8 cellular contexts compared by ENCODE assay signal in genomic region chr5:53109041-53109435, GRCh38. TPM values are rescaled to one million over a fixed set of nuclear protein-coding genes. Genes with fewer than 3 reads are reported as not detected.
DNase-seq lines count a peak whose midpoint lies in the region; ATAC-seq and FAIRE-seq lines count a peak whose summit lies in the region.

No MANE protein-coding gene starts in this region.

- H3K27me3 Mint-ChIP-seq in activated naive CD8-positive, alpha-beta T cell treated with anti-CD3 and anti-CD28 coated beads for 36 hours: no peaks in the 10 kb centered on the region

- peaks cover 18% of the 10 kb centered on the region for H3K36me3 Mint-ChIP-seq in activated naive CD8-positive, alpha-beta T cell treated with anti-CD3 and anti-CD28 coated beads for 36 hours

- H3K27me3 ChIP-seq in iPS-18a (ENCODE audit: control insufficient read depth, insufficient read depth, low read length) (peaks cover 9% of the 10 kb centered on the region), small intestine (ENCODE audit: control insufficient read depth in 2 of 2, insufficient read depth in 2 of 2, low read length in 2 of 2) (no peaks in the 10 kb centered on the region)

- peak overlapping the region; percentile 87 for H3K27ac Mint-ChIP-seq in activated naive CD8-positive, alpha-beta T cell treated with anti-CD3 and anti-CD28 coated beads for 36 hours

- H3K4me3 ChIP-seq in GM08714 (ENCODE audit: low read length) (peak overlapping the region; percentile 88), iPS-18a (ENCODE audit: low read length) (peak overlapping the region; percentile 89), small intestine (ENCODE audit: low read depth in 1 of 2, low read length in 2 of 2) (peak overlapping the region; percentile 76 to 80)
- peak overlapping the region; percentile 90 for H3K4me3 ChIP-seq in Jurkat, Clone E6-1 (ENCODE audit: low read length)

- peaks cover 12% of the 10 kb centered on the region for H3K4me1 ChIP-seq in iPS-18a (ENCODE audit: control insufficient read depth, low read depth, low read length)
- peaks cover 0 to 2% of the 10 kb centered on the region in 2 donors for H3K4me1 ChIP-seq in small intestine (ENCODE audit: control insufficient read depth in 2 of 2, insufficient read depth in 1 of 2, low read depth in 1 of 2, low read length in 1 of 2)

- H3K9me3 Mint-ChIP-seq in activated naive CD8-positive, alpha-beta T cell treated with anti-CD3 and anti-CD28 coated beads for 36 hours: no peaks in the 10 kb centered on the region

- peaks cover 35% of the 10 kb centered on the region for H3K4me1 Mint-ChIP-seq in activated naive CD8-positive, alpha-beta T cell treated with anti-CD3 and anti-CD28 coated beads for 36 hours

- no peaks in the 10 kb centered on the region for H3K36me3 ChIP-seq in iPS-18a (ENCODE audit: control insufficient read depth, low read depth, low read length)
- peaks cover 0 to 1% of the 10 kb centered on the region in 2 donors for H3K36me3 ChIP-seq in small intestine (ENCODE audit: control insufficient read depth in 2 of 2, insufficient read depth in 2 of 2, low read length in 2 of 2)

- H3K9me3 ChIP-seq in iPS-18a (ENCODE audit: control insufficient read depth, low read depth, low read length) (no peaks in the 10 kb centered on the region), small intestine (ENCODE audit: control insufficient read depth, low read depth) (no peaks in the 10 kb centered on the region)

- ATAC-seq in GM21529 (IDR thresholded peaks at IDR 0.05; ENCODE audit: unreplicated experiment): peak; percentile 16

- H3K4me3 Mint-ChIP-seq in activated naive CD8-positive, alpha-beta T cell treated with anti-CD3 and anti-CD28 coated beads for 36 hours: peak overlapping the region; percentile 89

- DNase-seq in Jurkat, Clone E6-1 (ENCODE audit: low read depth, low spot score): no peak
- DNase-seq in activated naive CD8-positive, alpha-beta T cell treated with anti-CD3 and anti-CD28 coated beads for 36 hours: no peak
- peak; percentile 37 for DNase-seq in small intestine
- no peak for DNase-seq in activated CD4-positive, CD25-positive, alpha-beta regulatory T cell (lab: John Stamatoyannopoulos, UW)
- DNase-seq in stimulated activated naive CD4-positive, alpha-beta T cell (lab: John Stamatoyannopoulos, UW): no peak

- no peak for FAIRE-seq in small intestine (lab: Jason Lieb, UNC)

- H3K27ac ChIP-seq in iPS-18a (ENCODE audit: low read length) (no peak overlapping the region), small intestine (ENCODE audit: low read depth in 1 of 2, low read length in 1 of 2) (peak overlapping the region; percentile 66 to 85)

- peak overlapping the region; percentile 54 for H3K9ac ChIP-seq in iPS-18a (ENCODE audit: low read length)

- 1 to 2% (median 1%) methylated on average over 10 of the region's 10 CpGs for WGBS in small intestine, 3 donors

RNA-seq across cellular contexts. Expression of gene MOCS2, which starts 0.5 kb away (rescaled TPM):
- polyA plus RNA-seq in Jurkat, Clone E6-1 (2012; ENCODE audit: insufficient read depth, insufficient read length): 72.4 TPM
- 10 to 100 TPM; 27.0 to 32.0 TPM for total RNA-seq in activated naive CD8-positive, alpha-beta T cell treated with anti-CD3 and anti-CD28 coated beads for 36 hours
- 100 to 1,000 TPM in 1 of 3 donors, 10 to 100 TPM in 2; 46.9 to 114 (median 84.8) TPM for polyA plus RNA-seq in small intestine
